In genomic region chr1:53951697-53952096, GRCh38 we compare ENCODE assay signal across 25 cellular contexts. TPM values are rescaled to one million over a fixed set of nuclear protein-coding genes. Genes with fewer than 3 reads are reported as not detected.
A peak's percentile ranks its signal among the peaks of the same experiment; 100 is the strongest.
DNase-seq lines count a peak whose midpoint lies in the region; ATAC-seq, FAIRE-seq and TF ChIP-seq lines count a peak whose summit lies in the region.
"Had no signal": no experiment of that assay in that cellular context is flagged by ENCODE, and none has a peak within 500 bp of the region (broad histone marks: within the 10 kb centered on the region; RNA-seq: fewer than 3 reads in every experiment).

No MANE protein-coding gene starts in this region.

- H3K9me3 Mint-ChIP-seq in activated naive CD4-positive, alpha-beta T cell treated with anti-CD3 and anti-CD28 coated beads, Interleukin-2, amount 50 U/mL, for 24 hours, result no peaks in the 10 kb centered on the region
- no peaks in the 10 kb centered on the region for H3K9me3 Mint-ChIP-seq in type B pancreatic cell
- H3K9me3 Mint-ChIP-seq: CD4-positive, alpha-beta memory T cell had no signal

- peaks cover 2% of the 10 kb centered on the region for H3K36me3 Mint-ChIP-seq in activated naive CD4-positive, alpha-beta T cell treated with anti-CD3 and anti-CD28 coated beads, Interleukin-2, amount 50 U/mL, for 24 hours
- H3K36me3 Mint-ChIP-seq in type B pancreatic cell, result peaks cover 5% of the 10 kb centered on the region

- DNase-seq in activated naive CD4-positive, alpha-beta T cell treated with anti-CD3 and anti-CD28 coated beads, Interleukin-2, amount 50 U/mL, for 16 hours, result no peak
- no peak for DNase-seq in HepG2 (ENCODE audit: low spot score)
- no peak for DNase-seq in type B pancreatic cell (ENCODE audit: extremely low spot score, unreplicated experiment)
- no peak for DNase-seq in COLO668 (lab: John Stamatoyannopoulos, UW; ENCODE audit: unreplicated experiment)
- no peak for DNase-seq in OCI-M2 (lab: John Stamatoyannopoulos, UW; ENCODE audit: unreplicated experiment)
- DNase-seq: Calu3; CD4-positive, alpha-beta memory T cell; GF-D8; GM23248; KBM-7; NCI-H1417 treated with DMSO at 0.1 percent for 48 hours; NCI-H187 treated with DMSO at 0.1 percent for 48 hours; NCI-H345; NCI-H524 treated with DMSO at 0.1 percent for 48 hours; RPMI8226; SIG-M5 had no signal

- TF ChIP-seq RAD21 in HepG2 (CRISPR knock-in tag; IDR thresholded peaks at IDR 0.05), result no peak

- no peak overlapping the region for H3K4me2 ChIP-seq in HepG2 (ENCODE audit: low read depth, low read length)

- no peak overlapping the region for H3K4me3 Mint-ChIP-seq in activated naive CD4-positive, alpha-beta T cell treated with anti-CD3 and anti-CD28 coated beads, Interleukin-2, amount 50 U/mL, for 24 hours
- H3K4me3 Mint-ChIP-seq in type B pancreatic cell, result no peak overlapping the region
- H3K4me3 Mint-ChIP-seq: CD4-positive, alpha-beta memory T cell had no signal

- peaks cover 57% of the 10 kb centered on the region for H3K4me1 ChIP-seq in HepG2 (ENCODE audit: insufficient read depth, low read length)

- H3K4me3 ChIP-seq in HepG2 (replicated peaks in 1 of 3; ENCODE audit: insufficient read depth in 1 of 3, low read depth in 2 of 3, low read length in 3 of 3), result no peak overlapping the region
- H3K4me3 ChIP-seq: GM12878, GM23248 had no signal

- TF ChIP-seq CTCF in VCaP (conservative IDR thresholded peaks at IDR 0.05), result no peak
- no peak for TF ChIP-seq CTCF in HepG2 (CRISPR knock-in tag; IDR thresholded peaks at IDR 0.05)
- TF ChIP-seq CTCF in type B pancreatic cell (conservative IDR thresholded peaks at IDR 0.05), result no peak

- no TSS peak for BruUV-seq in HepG2 (replicated peaks; lab: Mats Ljungman, UMichigan)

- TF ChIP-seq EP300 in HepG2 (IDR thresholded peaks at IDR 0.05; ENCODE audit: low read depth in 2 of 2, low read length in 2 of 2), result no peak
- TF ChIP-seq EP300 in HepG2 (CRISPR knock-in tag; IDR thresholded peaks at IDR 0.05; ENCODE audit: borderline replicate concordance), result no peak

- intact Hi-C loops in HepG2 (cut with micrococcal nuclease; ENCODE audit: unreplicated experiment), result no loop called here

- H3K36me3 ChIP-seq in HepG2 (replicated peaks in 1 of 2; ENCODE audit: control insufficient read depth in 1 of 2, insufficient read depth in 2 of 2, low read length in 2 of 2), result peaks cover 11 to 48% of the 10 kb centered on the region in 2 experiments

- peak overlapping the region; percentile 55 for H3K27ac Mint-ChIP-seq in activated naive CD4-positive, alpha-beta T cell treated with anti-CD3 and anti-CD28 coated beads, Interleukin-2, amount 50 U/mL, for 24 hours
- H3K27ac Mint-ChIP-seq in type B pancreatic cell, result peak overlapping the region; percentile 46
- H3K27ac Mint-ChIP-seq: CD4-positive, alpha-beta memory T cell had no signal

- H3K27me3 Mint-ChIP-seq in activated naive CD4-positive, alpha-beta T cell treated with anti-CD3 and anti-CD28 coated beads, Interleukin-2, amount 50 U/mL, for 24 hours, result no peaks in the 10 kb centered on the region
- H3K27me3 Mint-ChIP-seq in type B pancreatic cell, result no peaks in the 10 kb centered on the region
- H3K27me3 Mint-ChIP-seq: CD4-positive, alpha-beta memory T cell had no signal

- peaks cover 27% of the 10 kb centered on the region for H3K4me1 Mint-ChIP-seq in activated naive CD4-positive, alpha-beta T cell treated with anti-CD3 and anti-CD28 coated beads, Interleukin-2, amount 50 U/mL, for 24 hours
- peaks cover 40% of the 10 kb centered on the region for H3K4me1 Mint-ChIP-seq in type B pancreatic cell (ENCODE audit: unreplicated experiment)

- no peaks in the 10 kb centered on the region for H3K9me3 ChIP-seq in HepG2 (ENCODE audit: low read length)

- POLR2A ChIA-PET in HepG2 (lab: Yijun Ruan, JAX), result no interaction called here

- FAIRE-seq in HepG2 (lab: Jason Lieb, UNC), result no peak
- FAIRE-seq: GM12878, GM19239 had no signal

- no peak for TF ChIP-seq POLR2A in HepG2 (IDR thresholded peaks at IDR 0.05; ENCODE audit: insufficient read depth in 1 of 2, low read depth in 2 of 2, low read length in 2 of 2)

- CTCF ChIA-PET in HepG2 (lab: Yijun Ruan, JAX; ENCODE audit: low intra/inter-chr PET ratio, low total read pairs), result interaction anchor here (1.9 kb wide), 1 partner anchor 73 kb away, joined by 7 read pairs; no protein-coding TSS in a partner anchor

- 84% methylated on average over 5 of the region's 5 CpGs for WGBS in HepG2 (ENCODE audit: low lambda C conversion rate)

- peaks cover 37% of the 10 kb centered on the region for H3K79me2 ChIP-seq in HepG2 (ENCODE audit: insufficient read depth, low read length)

- in situ Hi-C loops in HepG2 (cut with HindIII; ENCODE audit: extremely low pct_ligation_motif_present, low pct_unique_long_range_greater_than_20kb), result no loop called here

- H3K27me3 ChIP-seq in HepG2 (ENCODE audit: control insufficient read depth in 1 of 2, insufficient read depth in 2 of 2, low read length in 2 of 2), result no peaks in the 10 kb centered on the region; a peak in 1 of 5 replicates

- 0 out of 2 replicates have a peak, but pooled peaks cover 4% of the 10 kb centered on the region for H4K20me1 ChIP-seq in HepG2 (ENCODE audit: insufficient read depth, low read length)

- H3K27ac ChIP-seq in VCaP (peak overlapping the region; percentile 28; the same call in 1 of the 2 replicates), HepG2 (ENCODE audit: extremely low read length, insufficient read depth, low read length) (no peak overlapping the region)
- H3K27ac ChIP-seq: GM23248 had no signal

- H3K9ac ChIP-seq in HepG2 (ENCODE audit: insufficient read depth, low read depth, low read length), result no peak overlapping the region
- H3K9ac ChIP-seq: GM23248 had no signal

- ATAC-seq in HepG2 (no peak), HG03439 (IDR thresholded peaks at IDR 0.05; ENCODE audit: unreplicated experiment) (no peak)
- ATAC-seq: GM12878, HCT116 had no signal

- no peak overlapping the region for H2AFZ ChIP-seq in HepG2 (ENCODE audit: low read length)
- H2AFZ ChIP-seq: GM23248 had no signal

RNA-seq across cellular contexts. Expression of gene LRRC42, which starts 5.5 kb away (rescaled TPM):
- total RNA-seq in HepG2 (2016; rRNA removed; fragmentation: Illumina TruSeq; extraction: Trizol) (43.6 and 55.1 TPM in 2 replicates), type B pancreatic cell (ENCODE audit: low replicate concordance) (50.1 and 52.9 TPM in 2 replicates)
- 14.7 and 15.5 TPM in 2 replicates for total RNA-seq in HepG2 (2016; cell fraction: cytosol; rRNA removed; fragmentation: Illumina TruSeq; extraction: Trizol; ENCODE audit: low read depth)
- total RNA-seq in HepG2 (2016; cell fraction: insoluble cytoplasmic fraction; rRNA removed; fragmentation: Illumina TruSeq; extraction: Trizol), result 40.9 and 54.9 TPM in 2 replicates
- total RNA-seq in HepG2 (2016; cell fraction: membrane; rRNA removed; fragmentation: Illumina TruSeq; extraction: Trizol), result 28.8 and 31.5 TPM in 2 replicates
- 19.6 and 22.9 TPM in 2 replicates for total RNA-seq in HepG2 (2016; cell fraction: nucleus; rRNA removed; fragmentation: Illumina TruSeq; extraction: Trizol)
- polyA plus RNA-seq in HepG2 (2011; rRNA removed), result 27.2 and 30.6 TPM in 2 replicates
- polyA plus RNA-seq in HepG2 (2011; cell fraction: cytosol; rRNA removed), result 23.7 and 24.0 TPM in 2 replicates
- polyA plus RNA-seq in HepG2 (2011; cell fraction: nucleus; rRNA removed), result 13.2 and 13.6 TPM in 2 replicates
- polyA plus RNA-seq in HepG2 (2012), result 30.5 and 31.4 TPM in 2 replicates
- 14.5 and 16.9 TPM in 2 replicates for polyA plus RNA-seq in HepG2 (2016; cell fraction: cytosol; fragmentation: Illumina TruSeq; extraction: Trizol; ENCODE audit: low read depth)
- 56.4 and 59.0 TPM in 2 replicates for polyA plus RNA-seq in HepG2 (2016; cell fraction: insoluble cytoplasmic fraction; fragmentation: Illumina TruSeq; extraction: Trizol; ENCODE audit: low read depth)
- 20.2 and 21.5 TPM in 2 replicates for polyA plus RNA-seq in HepG2 (2016; cell fraction: membrane; fragmentation: Illumina TruSeq; extraction: Trizol; ENCODE audit: low read depth)
- polyA plus RNA-seq in HepG2 (2016; cell fraction: nucleus; fragmentation: Illumina TruSeq; extraction: Trizol; ENCODE audit: insufficient read depth, low read depth), result 33.1 and 36.6 TPM in 2 replicates
- 18.6 and 20.1 TPM in 2 replicates for polyA minus RNA-seq in HepG2 (2011; rRNA and poly(A)+ RNA removed; ENCODE audit: low replicate concordance)
- 18.0 and 23.7 TPM in 2 replicates for polyA minus RNA-seq in HepG2 (2011; cell fraction: cytosol; rRNA and poly(A)+ RNA removed)
- 8.9 and 14.4 TPM in 2 replicates for polyA minus RNA-seq in HepG2 (2011; cell fraction: nucleus; rRNA and poly(A)+ RNA removed)

RNA-seq across cellular contexts. Expression of gene IFT25, which starts 6.2 kb away (rescaled TPM):
- total RNA-seq in HepG2 (2016; rRNA removed; fragmentation: Illumina TruSeq; extraction: Trizol) (48.0 and 52.8 TPM in 2 replicates), type B pancreatic cell (ENCODE audit: low replicate concordance) (21.2 and 41.2 TPM in 2 replicates)
- total RNA-seq in HepG2 (2016; cell fraction: cytosol; rRNA removed; fragmentation: Illumina TruSeq; extraction: Trizol; ENCODE audit: low read depth), result 24.1 and 25.2 TPM in 2 replicates
- total RNA-seq in HepG2 (2016; cell fraction: insoluble cytoplasmic fraction; rRNA removed; fragmentation: Illumina TruSeq; extraction: Trizol), result 51.0 and 53.3 TPM in 2 replicates
- total RNA-seq in HepG2 (2016; cell fraction: membrane; rRNA removed; fragmentation: Illumina TruSeq; extraction: Trizol), result 25.7 and 27.9 TPM in 2 replicates
- 33.4 and 40.9 TPM in 2 replicates for total RNA-seq in HepG2 (2016; cell fraction: nucleus; rRNA removed; fragmentation: Illumina TruSeq; extraction: Trizol)
- 12.7 and 19.7 TPM in 2 replicates for polyA plus RNA-seq in HepG2 (2011; rRNA removed)
- polyA plus RNA-seq in HepG2 (2011; cell fraction: cytosol; rRNA removed), result 6.7 and 7.6 TPM in 2 replicates
- polyA plus RNA-seq in HepG2 (2011; cell fraction: nucleus; rRNA removed), result 9.1 and 12.2 TPM in 2 replicates
- 14.1 and 30.4 TPM in 2 replicates for polyA plus RNA-seq in HepG2 (2012)
- 34.6 and 42.0 TPM in 2 replicates for polyA plus RNA-seq in HepG2 (2016; cell fraction: cytosol; fragmentation: Illumina TruSeq; extraction: Trizol; ENCODE audit: low read depth)
- polyA plus RNA-seq in HepG2 (2016; cell fraction: insoluble cytoplasmic fraction; fragmentation: Illumina TruSeq; extraction: Trizol; ENCODE audit: low read depth), result 68.1 and 73.1 TPM in 2 replicates
- 29.4 and 29.9 TPM in 2 replicates for polyA plus RNA-seq in HepG2 (2016; cell fraction: membrane; fragmentation: Illumina TruSeq; extraction: Trizol; ENCODE audit: low read depth)
- polyA plus RNA-seq in HepG2 (2016; cell fraction: nucleus; fragmentation: Illumina TruSeq; extraction: Trizol; ENCODE audit: insufficient read depth, low read depth), result 50.9 and 56.0 TPM in 2 replicates
- 0.70 and 3.3 TPM in 2 replicates for polyA minus RNA-seq in HepG2 (2011; rRNA and poly(A)+ RNA removed; ENCODE audit: low replicate concordance)
- polyA minus RNA-seq in HepG2 (2011; cell fraction: cytosol; rRNA and poly(A)+ RNA removed), result 3.1 and 3.6 TPM in 2 replicates
- 30.0 and 36.9 TPM in 2 replicates for polyA minus RNA-seq in HepG2 (2011; cell fraction: nucleus; rRNA and poly(A)+ RNA removed)

RNA-seq across cellular contexts. Expression of gene DIO1, which starts 57.7 kb away (rescaled TPM):
- 31.1 and 45.6 TPM in 2 replicates for total RNA-seq in HepG2 (2016; rRNA removed; fragmentation: Illumina TruSeq; extraction: Trizol)
- 6.5 and 7.5 TPM in 2 replicates for total RNA-seq in HepG2 (2016; cell fraction: cytosol; rRNA removed; fragmentation: Illumina TruSeq; extraction: Trizol; ENCODE audit: low read depth)
- 32.5 and 46.6 TPM in 2 replicates for total RNA-seq in HepG2 (2016; cell fraction: insoluble cytoplasmic fraction; rRNA removed; fragmentation: Illumina TruSeq; extraction: Trizol)
- total RNA-seq in HepG2 (2016; cell fraction: membrane; rRNA removed; fragmentation: Illumina TruSeq; extraction: Trizol), result 19.8 and 20.1 TPM in 2 replicates
- 40.7 and 43.4 TPM in 2 replicates for total RNA-seq in HepG2 (2016; cell fraction: nucleus; rRNA removed; fragmentation: Illumina TruSeq; extraction: Trizol)
- polyA plus RNA-seq in HepG2 (2011; rRNA removed), result 13.5 and 16.3 TPM in 2 replicates
- 11.0 and 14.6 TPM in 2 replicates for polyA plus RNA-seq in HepG2 (2011; cell fraction: cytosol; rRNA removed)
- polyA plus RNA-seq in HepG2 (2011; cell fraction: nucleus; rRNA removed), result 6.9 and 7.0 TPM in 2 replicates
- 8.0 and 13.8 TPM in 2 replicates for polyA plus RNA-seq in HepG2 (2012)
- 4.3 and 4.9 TPM in 2 replicates for polyA plus RNA-seq in HepG2 (2016; cell fraction: cytosol; fragmentation: Illumina TruSeq; extraction: Trizol; ENCODE audit: low read depth)
- polyA plus RNA-seq in HepG2 (2016; cell fraction: insoluble cytoplasmic fraction; fragmentation: Illumina TruSeq; extraction: Trizol; ENCODE audit: low read depth), result 27.2 and 29.7 TPM in 2 replicates
- 9.8 and 10.5 TPM in 2 replicates for polyA plus RNA-seq in HepG2 (2016; cell fraction: membrane; fragmentation: Illumina TruSeq; extraction: Trizol; ENCODE audit: low read depth)
- 59.0 and 63.1 TPM in 2 replicates for polyA plus RNA-seq in HepG2 (2016; cell fraction: nucleus; fragmentation: Illumina TruSeq; extraction: Trizol; ENCODE audit: insufficient read depth, low read depth)
- 20.1 TPM in 1 of 2 replicates, not detected in the other for polyA minus RNA-seq in HepG2 (2011; rRNA and poly(A)+ RNA removed; ENCODE audit: low replicate concordance)
- 7.8 and 8.1 TPM in 2 replicates for polyA minus RNA-seq in HepG2 (2011; cell fraction: cytosol; rRNA and poly(A)+ RNA removed)
- polyA minus RNA-seq in HepG2 (2011; cell fraction: nucleus; rRNA and poly(A)+ RNA removed), result 13.6 and 13.8 TPM in 2 replicates
- 4.1 and 6.0 TPM in 2 replicates for total RNA-seq in type B pancreatic cell (ENCODE audit: low replicate concordance)
- total RNA-seq: A172; Calu3; CD4-positive, alpha-beta memory T cell; GM12878; GM23248; OCI-LY7 had no signal
- polyA plus RNA-seq: BJ; CD4-positive, alpha-beta memory T cell; GM23248 had no signal
